1 cellular context compared by ENCODE assay signal in the genomic region with DNA sequence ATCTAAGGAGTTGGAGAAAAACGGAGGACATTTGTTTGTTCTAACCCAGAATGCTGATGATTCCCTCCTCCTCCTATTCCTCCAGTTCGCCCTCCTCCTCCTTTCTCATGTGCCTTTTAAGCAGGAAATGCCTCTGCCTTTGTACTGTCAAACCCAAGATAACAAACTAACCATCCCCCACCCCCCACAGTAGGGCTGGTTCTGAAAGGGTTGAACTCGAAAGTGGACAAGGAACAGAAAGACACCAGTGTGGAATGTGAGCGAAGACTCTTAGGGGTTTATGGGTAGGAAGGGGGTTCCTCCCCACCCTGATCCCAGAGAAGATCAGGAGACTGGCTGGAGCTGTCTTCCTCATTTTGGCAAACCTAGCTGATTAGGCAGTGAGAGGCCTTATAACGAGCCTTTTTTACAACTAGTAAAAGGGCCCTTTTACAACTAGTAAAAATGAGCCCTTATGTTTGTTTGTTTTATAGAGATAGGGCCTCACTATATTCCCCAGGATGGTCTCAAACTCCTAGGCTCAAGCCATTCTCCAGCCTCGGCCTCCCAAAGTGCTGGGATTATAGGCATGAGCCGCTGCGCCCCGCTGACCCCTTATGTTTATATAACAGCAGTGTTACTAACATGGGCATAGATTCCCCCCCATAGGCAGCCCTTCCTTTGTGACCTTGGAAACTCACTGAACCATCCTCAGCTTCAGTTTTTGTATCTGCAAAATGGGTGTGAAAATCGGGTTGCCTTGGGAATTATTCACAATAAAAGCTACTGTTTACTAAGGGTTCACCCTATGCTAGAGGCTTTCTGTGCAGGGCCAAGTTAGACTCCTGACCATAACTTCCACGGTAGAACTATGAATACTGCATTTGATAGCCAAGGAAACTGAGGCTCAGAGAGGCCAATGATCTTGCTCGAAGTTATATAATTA.
TF ChIP-seq lines count a peak whose summit lies in the region.

No MANE protein-coding gene starts in this region.

TF ChIP-seq in SK-N-SH, 30 proteins besides CTCF, POLR2A, EP300 and RAD21 (continued from another document):
- peak; percentile 52 for TF ChIP-seq TAF1 (IDR thresholded peaks at IDR 0.05; ENCODE audit: borderline replicate concordance, low read depth, low read length)
- 0 out of 2 replicates have a peak, but pooled peaks have one; percentile 8 for TF ChIP-seq POLR2AphosphoS5 (IDR thresholded peaks at IDR 0.05; ENCODE audit: low read depth, low read length)
- TF ChIP-seq RFX5 (IDR thresholded peaks at IDR 0.05; ENCODE audit: low read length) = no peak
- TF ChIP-seq NFIC (IDR thresholded peaks at IDR 0.05; ENCODE audit: borderline replicate concordance) = no peak
- peak; percentile 34; the same call in 1 of the 2 replicates for TF ChIP-seq TCF12 (IDR thresholded peaks at IDR 0.05)
- no peak for TF ChIP-seq RCOR1 (IDR thresholded peaks at IDR 0.05; ENCODE audit: low read length)
- TF ChIP-seq, protein P1, sequence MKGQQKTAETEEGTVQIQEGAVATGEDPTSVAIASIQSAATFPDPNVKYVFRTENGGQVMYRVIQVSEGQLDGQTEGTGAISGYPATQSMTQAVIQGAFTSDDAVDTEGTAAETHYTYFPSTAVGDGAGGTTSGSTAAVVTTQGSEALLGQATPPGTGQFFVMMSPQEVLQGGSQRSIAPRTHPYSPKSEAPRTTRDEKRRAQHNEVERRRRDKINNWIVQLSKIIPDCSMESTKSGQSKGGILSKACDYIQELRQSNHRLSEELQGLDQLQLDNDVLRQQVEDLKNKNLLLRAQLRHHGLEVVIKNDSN (IDR thresholded peaks at IDR 0.05; ENCODE audit: borderline replicate concordance, low read depth) = no peak
- TF ChIP-seq SMC3 (IDR thresholded peaks at IDR 0.05; ENCODE audit: low read depth, low read length) = 0 out of 2 replicates have a peak, but pooled peaks have one; percentile 17
